8 cellular contexts compared by ENCODE assay signal in the genomic region with DNA sequence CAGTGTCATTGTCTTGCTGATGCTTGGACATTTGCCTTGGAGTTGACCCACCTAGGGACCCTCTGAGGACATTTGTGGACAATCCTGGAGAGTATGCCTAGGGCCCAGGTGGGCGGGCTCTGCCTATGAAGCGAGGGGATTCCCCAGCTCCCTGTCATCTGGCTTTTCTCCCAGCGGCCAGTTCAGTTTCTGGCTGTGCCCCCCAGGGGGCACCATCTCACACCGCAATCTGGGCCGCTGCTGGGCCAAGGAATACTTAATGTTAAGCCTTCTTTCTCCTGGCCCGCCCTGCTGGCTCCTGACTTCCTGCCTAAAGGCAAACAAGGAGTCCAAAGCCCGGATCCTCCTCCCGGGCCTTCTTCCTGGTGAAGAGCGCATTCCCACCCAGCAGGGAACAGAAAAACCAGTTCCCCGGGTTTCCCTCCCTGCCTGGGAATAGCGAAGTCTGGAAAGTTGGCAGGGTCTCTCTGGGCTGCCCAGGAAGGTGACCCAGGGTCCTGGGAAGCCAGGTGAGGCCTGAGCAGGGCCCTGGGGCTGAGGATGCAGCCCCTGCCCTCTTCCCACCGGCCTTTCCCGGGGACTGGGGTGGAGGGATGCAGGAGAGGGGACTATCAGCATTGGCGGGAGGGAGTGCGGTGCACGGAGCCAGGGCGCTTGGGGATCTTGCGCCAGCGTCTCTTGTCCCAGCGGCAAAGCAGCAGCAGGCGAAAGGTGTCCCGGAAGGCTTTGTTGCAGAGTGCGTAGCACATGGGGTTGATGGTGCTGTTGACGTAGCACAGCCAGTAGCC. TPM values are rescaled to one million over a fixed set of nuclear protein-coding genes. Genes with fewer than 3 reads are reported as not detected.
DNase-seq lines count a peak whose midpoint lies in the region; ATAC-seq and TF ChIP-seq lines count a peak whose summit lies in the region.

No MANE protein-coding gene starts in this region.

- H3K79me2 ChIP-seq in ACC112 (ENCODE audit: control insufficient read depth, insufficient read depth, low read length, unreplicated experiment) = no peaks in the 10 kb centered on the region

- in situ Hi-C loops in Panc1 (cut with HindIII; ENCODE audit: low pct_unique_long_range_greater_than_20kb, low sequenced_read_pairs) = no loop called here

- H3K4me3 ChIP-seq in ACC112 (ENCODE audit: low read depth, low read length) = no peak overlapping the region
- H3K4me3 ChIP-seq in Panc1 (ENCODE audit: low read depth in 2 of 2, low read length in 2 of 2) = no peak overlapping the region
- H3K4me3 ChIP-seq in epithelial cell of proximal tubule (ENCODE audit: low read depth, low read length) = no peak overlapping the region
- no peak overlapping the region for H3K4me3 ChIP-seq in mesodermal cell (ENCODE audit: extremely low read depth, insufficient read depth, low read length, poor library complexity, severe bottlenecking)

- TF ChIP-seq CTCF in GM12873 (IDR thresholded peaks at IDR 0.05; ENCODE audit: insufficient read depth, low read depth, low read length, missing control alignments) = peak; percentile 61
- TF ChIP-seq CTCF in Panc1 (IDR thresholded peaks at IDR 0.05) = peak; percentile 80; the same call in 1 of the 2 replicates
- peak; percentile 83 for TF ChIP-seq CTCF in epithelial cell of proximal tubule (conservative IDR thresholded peaks at IDR 0.05; ENCODE audit: low read depth, low read length)

- POLR2A ChIA-PET in Panc1 (lab: Charles Lee) = interaction anchor here (0.6 kb wide), 1 partner anchor 108 kb away, joined by 10 read pairs; no protein-coding TSS in a partner anchor

- BruUV-seq in Panc1 (replicated peaks; lab: Mats Ljungman, UMichigan) = no TSS peak

- no peaks in the 10 kb centered on the region for H3K27me3 ChIP-seq in ACC112 (ENCODE audit: insufficient read depth, low read length)
- H3K27me3 ChIP-seq in Panc1 (ENCODE audit: control insufficient read depth, insufficient read depth, low read length) = no peaks in the 10 kb centered on the region

- H3K36me3 ChIP-seq in ACC112 (ENCODE audit: insufficient read depth, low read length) (no peaks in the 10 kb centered on the region), Panc1 (ENCODE audit: control insufficient read depth, insufficient read depth, low read length) (no peaks in the 10 kb centered on the region), mesodermal cell (ENCODE audit: control insufficient read depth, insufficient read depth, low read length) (no peaks in the 10 kb centered on the region)

- ATAC-seq in Panc1 = peak; percentile 41; the same call in 1 of the 2 replicates
- no peak for ATAC-seq in GM21526 (IDR thresholded peaks at IDR 0.05; ENCODE audit: low FRiP score, unreplicated experiment)

- DNase-seq in Panc1 (ENCODE audit: low read depth, low spot score) (no peak), epithelial cell of proximal tubule (ENCODE audit: low read depth) (no peak), NOMO-1 treated with dmso at 0.1 percent for 144 hours (lab: John Stamatoyannopoulos, UW; ENCODE audit: unreplicated experiment) (no peak), NCI-H128 (lab: John Stamatoyannopoulos, UW; ENCODE audit: unreplicated experiment) (no peak)

- intact Hi-C loops in Panc1 (cut with micrococcal nuclease; ENCODE audit: unreplicated experiment) = loop anchor here (5.0 kb wide), 1 partner anchor 303 kb away; no protein-coding TSS in a partner anchor

- peaks cover 5% of the 10 kb centered on the region for H3K4me1 ChIP-seq in ACC112 (ENCODE audit: control insufficient read depth, insufficient read depth, low read length, unreplicated experiment)
- H3K4me1 ChIP-seq in Panc1 (ENCODE audit: control insufficient read depth, insufficient read depth, low read length) = no peaks in the 10 kb centered on the region
- peaks cover 5% of the 10 kb centered on the region for H3K4me1 ChIP-seq in mesodermal cell (ENCODE audit: control insufficient read depth, insufficient read depth, low read length, poor library complexity, severe bottlenecking)

- peak overlapping the region; percentile 64 for H2AFZ ChIP-seq in ACC112 (ENCODE audit: low read length, unreplicated experiment)

- no peaks in the 10 kb centered on the region for H3K9me3 ChIP-seq in Panc1 (ENCODE audit: control insufficient read depth, insufficient read depth, low read depth, low read length)
- no peaks in the 10 kb centered on the region for H3K9me3 ChIP-seq in mesodermal cell (ENCODE audit: control insufficient read depth, low read length)

- no peak overlapping the region for H3K27ac ChIP-seq in ACC112 (ENCODE audit: low read depth, low read length)
- H3K27ac ChIP-seq in Panc1 (ENCODE audit: low read length) = no peak overlapping the region
- peak overlapping the region; percentile 10 for H3K27ac ChIP-seq in mesodermal cell (ENCODE audit: low read depth, low read length, severe bottlenecking)

- CTCF ChIA-PET in Panc1 (lab: Charles Lee) = interaction anchor here (0.6 to 1.2 kb wide), 5 partner anchors 9 to 114 kb away, joined by 3 to 8 read pairs (median 3); no protein-coding TSS in a partner anchor

- whole genome bisulfite sequencing in mesodermal cell (ENCODE audit: insufficient coverage in 2 of 2), 2 experiments = 56 to 58% methylated on average over 18 to 21 of the region's 24 CpGs

RNA-seq across cellular contexts. Expression of gene CHRM1, which starts 11.9 kb away (rescaled TPM):
- total RNA-seq in Panc1 (2021; ENCODE audit: unreplicated experiment) (not detected), epithelial cell of proximal tubule (not detected in 2 replicates)
- not detected for polyA plus RNA-seq in Panc1 (2012; ENCODE audit: insufficient read length)
- not detected for polyA plus RNA-seq in mesodermal cell (2013, experiment 1 of 2)
- polyA plus RNA-seq in mesodermal cell (2013, experiment 2 of 2) = not detected

RNA-seq across cellular contexts. Expression of gene SLC3A2, which starts 28.6 kb away (rescaled TPM):
- 184 TPM for total RNA-seq in Panc1 (2021; ENCODE audit: unreplicated experiment)
- 426 TPM for polyA plus RNA-seq in Panc1 (2012; ENCODE audit: insufficient read length)
- 97.4 and 219 TPM in 2 replicates for total RNA-seq in epithelial cell of proximal tubule
- polyA plus RNA-seq in mesodermal cell (2013, experiment 1 of 2) = 157 TPM
- polyA plus RNA-seq in mesodermal cell (2013, experiment 2 of 2) = 150 TPM
